Comparison of ENCODE assay signal across 19 cellular contexts in genomic region chr13:60121288-60121687, GRCh38.
DNase-seq lines count a peak whose midpoint lies in the region; ATAC-seq and TF ChIP-seq lines count a peak whose summit lies in the region.
"Had no signal": no experiment of that assay in that cellular context is flagged by ENCODE, and none has a peak within 500 bp of the region (broad histone marks: within the 10 kb centered on the region; RNA-seq: fewer than 3 reads in every experiment).

No MANE protein-coding gene starts in this region.

- H3K9ac ChIP-seq in DND-41 (ENCODE audit: low read depth, low read length), result no peak overlapping the region
- H3K9ac ChIP-seq: BLaER1 treated with 17β-estradiol and CSF1 and Interleukin-3, amounts not matched to agents 10 nM and 100 nM had no signal

- peaks cover 3% of the 10 kb centered on the region; the same call in 1 of the 2 replicates for H4K20me1 ChIP-seq in DND-41 (ENCODE audit: insufficient read depth, low read length)
- H4K20me1 ChIP-seq: BLaER1 treated with 17β-estradiol and CSF1 and Interleukin-3, amounts not matched to agents 10 nM and 100 nM had no signal

- H3K4me1 ChIP-seq in DND-41 (ENCODE audit: insufficient read depth, low read length), result peaks cover 18% of the 10 kb centered on the region
- H3K4me1 ChIP-seq: A549; BLaER1 treated with 17β-estradiol and CSF1 and Interleukin-3, amounts not matched to agents 10 nM and 100 nM had no signal

- H3K4me3 ChIP-seq in DND-41 (ENCODE audit: low read depth in 1 of 2, low read length in 2 of 2), result no peak overlapping the region
- H3K4me3 ChIP-seq: A549; BLaER1 treated with 17β-estradiol and CSF1 and Interleukin-3, amounts not matched to agents 10 nM and 100 nM; GM12878 had no signal

- peaks cover 34% of the 10 kb centered on the region for H3K79me2 ChIP-seq in DND-41 (ENCODE audit: insufficient read depth, low read length)

- no peaks in the 10 kb centered on the region for H3K27me3 ChIP-seq in DND-41 (ENCODE audit: insufficient read depth, low read length, poor library complexity)
- H3K27me3 ChIP-seq: BLaER1 treated with 17β-estradiol and CSF1 and Interleukin-3, amounts not matched to agents 10 nM and 100 nM had no signal

- H3K9me3 ChIP-seq in DND-41 (ENCODE audit: insufficient read depth, low read length, severe bottlenecking) (peaks cover 1% of the 10 kb centered on the region), KOPT-K1 (ENCODE audit: insufficient read depth, low read length, poor library complexity, severe bottlenecking) (peaks cover 3% of the 10 kb centered on the region)
- H3K9me3 ChIP-seq: A549, Caco-2 had no signal

- peak; percentile 20 for DNase-seq in DND-41
- peak; percentile 49 for DNase-seq in OCI-M1 (lab: John Stamatoyannopoulos, UW)
- no peak for DNase-seq in NCI-H748 treated with DMSO at 0.1 percent for 48 hours (lab: John Stamatoyannopoulos, UW)
- DNase-seq in UCSD-AML1 (lab: John Stamatoyannopoulos, UW; ENCODE audit: unreplicated experiment), result no peak
- DNase-seq: AML-193; Caco-2; Calu3; CD4-positive, alpha-beta T cell; CD8-positive, alpha-beta T cell; DMS79 treated with DMSO at 0.1 percent for 48 hours; EL; GDM1 had no signal

- TF ChIP-seq CTCF in DND-41 (IDR thresholded peaks at IDR 0.05; ENCODE audit: borderline replicate concordance, extremely low read depth, low read length, poor library complexity, severe bottlenecking), result no peak

- H3K27ac ChIP-seq in DND-41 (ENCODE audit: low read length) (no peak overlapping the region; the same call in 1 of the 2 replicates), KOPT-K1 (ENCODE audit: low read depth, low read length, poor library complexity, severe bottlenecking) (peak overlapping the region; percentile 29)
- H3K27ac ChIP-seq: 22Rv1; A549; BLaER1 treated with 17β-estradiol and CSF1 and Interleukin-3, amounts not matched to agents 10 nM and 100 nM; C4-2B had no signal

- H3K36me3 ChIP-seq in DND-41 (ENCODE audit: insufficient read depth, low read length) (peaks cover 20% of the 10 kb centered on the region; the same call in 1 of the 2 replicates), KOPT-K1 (ENCODE audit: insufficient read depth, low read length) (peaks cover 8% of the 10 kb centered on the region)

- ATAC-seq in DND-41 (ENCODE audit: insufficient read depth, low read depth) (peak; percentile 95), GM21447 (IDR thresholded peaks at IDR 0.05; ENCODE audit: unreplicated experiment) (no peak)
- ATAC-seq: A549; CD8-positive, alpha-beta T cell; GM12878 had no signal

- H3K4me2 ChIP-seq in DND-41 (ENCODE audit: insufficient read depth, low read length), result no peak overlapping the region
- H3K4me2 ChIP-seq: A549; BLaER1 treated with 17β-estradiol and CSF1 and Interleukin-3, amounts not matched to agents 10 nM and 100 nM had no signal

- no peak overlapping the region for H2AFZ ChIP-seq in DND-41 (ENCODE audit: low read depth, low read length)

Comparison
In these comparisons a context has a peak if more than half of its experiments do, and no peak if none do; other contexts are left out.
1. DNase-seq: peak in DND-41 (single experiment) and OCI-M1 (single experiment); none in NCI-H748 treated with DMSO at 0.1 percent for 48 hours (single experiment) and UCSD-AML1 (single experiment).